In genomic region chr12:95129115-95129514, GRCh38 we compare ENCODE assay signal across 26 cellular contexts.
"Had no signal": no experiment of that assay in that cellular context is flagged by ENCODE, and none has a peak within 500 bp of the region (broad histone marks: within the 10 kb centered on the region; RNA-seq: fewer than 3 reads in every experiment).

No MANE protein-coding gene starts in this region.

- H3K4me3 Mint-ChIP-seq: naive thymus-derived CD8-positive, alpha-beta T cell; natural killer cell treated with Interleukin-12 subunit alpha and Interleukin-12 subunit beta and Interleukin-15 and Interleukin-18, amount 100 ng/mL, for 72 hours; nephron progenitor cell; neural crest cell; stimulated activated effector memory CD8-positive, alpha-beta T cell treated with anti-CD3 and anti-CD28 coated beads, Interleukin-12 subunit alpha, Interleukin-12 subunit beta, amount 100 ng/mL, for 72 hours; stimulated activated naive B cell treated with anti-CD40 and anti-IgM and Interleukin-4, amounts not matched to agents 10 μg/mL and 1 μg/mL and 100 μg/mL, for 72 hours; stimulated activated naive CD8-positive, alpha-beta T cell treated with anti-CD3 and anti-CD28 coated beads, Interleukin-15, Interleukin-2, amounts not matched to agents 100 ng/mL and 50 ng/mL, for 24 hours had no signal

- H3K4me1 ChIP-seq: pancreas, psoas muscle, right lobe of liver, vagina had no signal

- H3K27ac Mint-ChIP-seq: naive thymus-derived CD8-positive, alpha-beta T cell; natural killer cell treated with Interleukin-12 subunit alpha and Interleukin-12 subunit beta and Interleukin-15 and Interleukin-18, amount 100 ng/mL, for 72 hours; nephron progenitor cell; stimulated activated effector memory CD8-positive, alpha-beta T cell treated with anti-CD3 and anti-CD28 coated beads, Interleukin-12 subunit alpha, Interleukin-12 subunit beta, amount 100 ng/mL, for 72 hours; stimulated activated naive B cell treated with anti-CD40 and anti-IgM and Interleukin-4, amounts not matched to agents 10 μg/mL and 1 μg/mL and 100 μg/mL, for 72 hours; stimulated activated naive CD8-positive, alpha-beta T cell treated with anti-CD3 and anti-CD28 coated beads, Interleukin-15, Interleukin-2, amounts not matched to agents 100 ng/mL and 50 ng/mL, for 24 hours had no signal

- ATAC-seq: naive thymus-derived CD8-positive, alpha-beta T cell; natural killer cell treated with Interleukin-12 subunit alpha and Interleukin-12 subunit beta and Interleukin-15 and Interleukin-18, amount 100 ng/mL, for 72 hours; pancreas; psoas muscle; right cardiac atrium; right lobe of liver; stimulated activated effector memory CD8-positive, alpha-beta T cell treated with anti-CD3 and anti-CD28 coated beads, Interleukin-12 subunit alpha, Interleukin-12 subunit beta, amount 100 ng/mL, for 72 hours; stimulated activated naive B cell treated with anti-CD40 and anti-IgM and Interleukin-4, amounts not matched to agents 10 μg/mL and 1 μg/mL and 100 μg/mL, for 72 hours had no signal

- H3K36me3 Mint-ChIP-seq: natural killer cell treated with Interleukin-12 subunit alpha and Interleukin-12 subunit beta and Interleukin-15 and Interleukin-18, amount 100 ng/mL, for 72 hours; stimulated activated effector memory CD8-positive, alpha-beta T cell treated with anti-CD3 and anti-CD28 coated beads, Interleukin-12 subunit alpha, Interleukin-12 subunit beta, amount 100 ng/mL, for 72 hours; stimulated activated naive B cell treated with anti-CD40 and anti-IgM and Interleukin-4, amounts not matched to agents 10 μg/mL and 1 μg/mL and 100 μg/mL, for 72 hours had no signal

- H3K27ac ChIP-seq: neutrophil, pancreas, psoas muscle, right lobe of liver, sigmoid colon, stomach, thoracic aorta, tibial artery, transverse colon, vagina had no signal

- H3K9me3 ChIP-seq: neutrophil, pancreas, psoas muscle, right lobe of liver, sigmoid colon, stomach, thoracic aorta, tibial artery, transverse colon, upper lobe of left lung, vagina had no signal

- H3K4me1 Mint-ChIP-seq: nephron progenitor cell; neural crest cell; stimulated activated effector memory CD8-positive, alpha-beta T cell treated with anti-CD3 and anti-CD28 coated beads, Interleukin-12 subunit alpha, Interleukin-12 subunit beta, amount 100 ng/mL, for 72 hours; stimulated activated naive B cell treated with anti-CD40 and anti-IgM and Interleukin-4, amounts not matched to agents 10 μg/mL and 1 μg/mL and 100 μg/mL, for 72 hours had no signal

- H3K36me3 ChIP-seq: neutrophil, right lobe of liver, thoracic aorta had no signal

- H3K27me3 ChIP-seq: neutrophil, pancreas, right lobe of liver, sigmoid colon, stomach, tibial artery, transverse colon, upper lobe of left lung, vagina had no signal

- H3K27me3 Mint-ChIP-seq: naive thymus-derived CD8-positive, alpha-beta T cell; natural killer cell treated with Interleukin-12 subunit alpha and Interleukin-12 subunit beta and Interleukin-15 and Interleukin-18, amount 100 ng/mL, for 72 hours; stimulated activated naive B cell treated with anti-CD40 and anti-IgM and Interleukin-4, amounts not matched to agents 10 μg/mL and 1 μg/mL and 100 μg/mL, for 72 hours; stimulated activated naive CD8-positive, alpha-beta T cell treated with anti-CD3 and anti-CD28 coated beads, Interleukin-15, Interleukin-2, amounts not matched to agents 100 ng/mL and 50 ng/mL, for 24 hours had no signal

- H3K4me3 ChIP-seq: pancreas, psoas muscle, right lobe of liver, sigmoid colon, stomach, thoracic aorta, tibial artery, transverse colon, upper lobe of left lung, vagina had no signal

- DNase-seq: naive thymus-derived CD8-positive, alpha-beta T cell; nephron progenitor cell; nucleus accumbens; pancreas; psoas muscle; right cardiac atrium; right lobe of liver; sigmoid colon; small intestine; stimulated activated CD4-positive, alpha-beta T cell treated with anti-CD3 and anti-CD28 coated beads, Interleukin-15, amount 100 ng/mL, for 24 hours; stimulated activated CD4-positive, alpha-beta T cell treated with anti-CD3 and anti-CD28 coated beads, Interleukin-2, amount 100 ng/mL, for 24 hours; stimulated activated CD4-positive, alpha-beta T cell treated with anti-CD3 and anti-CD28 coated beads, Interleukin-2, amount 100 ng/mL, for 48 hours; stimulated activated CD4-positive, alpha-beta T cell treated with anti-CD3 and anti-CD28 coated beads, Interleukin-4, amount 100 ng/mL, for 24 hours; stimulated activated naive B cell treated with anti-CD40 and anti-IgM and Interleukin-4, amounts not matched to agents 10 μg/mL and 1 μg/mL and 100 μg/mL, for 72 hours; stimulated activated naive CD4-positive, alpha-beta T cell treated with Interleukin-2 at 50 U/mL for 16 hours; stomach; tibial artery; transverse colon; upper lobe of left lung had no signal

- H3K9me3 Mint-ChIP-seq: naive thymus-derived CD8-positive, alpha-beta T cell; natural killer cell treated with Interleukin-12 subunit alpha and Interleukin-12 subunit beta and Interleukin-15 and Interleukin-18, amount 100 ng/mL, for 72 hours; nephron progenitor cell; neural crest cell; stimulated activated effector memory CD8-positive, alpha-beta T cell treated with anti-CD3 and anti-CD28 coated beads, Interleukin-12 subunit alpha, Interleukin-12 subunit beta, amount 100 ng/mL, for 72 hours; stimulated activated naive B cell treated with anti-CD40 and anti-IgM and Interleukin-4, amounts not matched to agents 10 μg/mL and 1 μg/mL and 100 μg/mL, for 72 hours; stimulated activated naive CD8-positive, alpha-beta T cell treated with anti-CD3 and anti-CD28 coated beads, Interleukin-15, Interleukin-2, amounts not matched to agents 100 ng/mL and 50 ng/mL, for 24 hours had no signal
